ENCODE assay signal across 8 cellular contexts in the genomic region with DNA sequence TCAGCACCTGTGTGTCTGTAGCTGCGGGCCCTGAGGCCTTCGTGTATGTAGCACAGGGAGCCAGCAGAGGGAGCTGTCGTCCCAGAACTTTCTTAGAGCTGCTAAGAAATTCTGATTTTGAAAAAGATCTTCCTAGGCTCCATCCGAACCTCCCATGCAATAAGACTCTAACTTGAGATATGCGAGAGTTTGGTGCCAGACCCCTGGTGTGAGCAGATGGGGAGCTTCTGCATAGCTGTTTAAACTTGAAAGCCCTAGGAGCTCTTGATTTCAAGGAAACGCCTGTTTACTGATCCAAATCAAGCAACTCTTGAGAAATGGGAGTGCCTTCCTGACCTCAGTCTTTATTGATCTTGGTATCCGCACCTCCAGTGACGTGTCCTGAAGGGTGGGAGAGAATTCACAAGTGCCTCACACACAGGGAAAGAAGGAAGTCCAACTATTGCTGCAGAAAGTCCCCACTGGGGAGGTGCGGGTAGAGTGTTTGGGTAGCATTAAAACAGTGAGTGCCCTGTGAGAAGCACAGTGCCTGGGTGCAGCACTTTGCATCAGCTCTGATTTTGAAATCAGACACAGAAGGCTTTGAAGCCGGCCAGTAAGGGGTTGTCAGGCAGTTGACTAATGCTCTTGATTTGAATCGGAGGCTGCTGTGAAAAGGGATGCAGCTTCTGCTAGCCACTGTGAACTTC.
DNase-seq lines count a peak whose midpoint lies in the region; ATAC-seq, FAIRE-seq and TF ChIP-seq lines count a peak whose summit lies in the region.

No MANE protein-coding gene starts in this region.

- no peaks in the 10 kb centered on the region for H4K20me1 ChIP-seq in keratinocyte (ENCODE audit: control insufficient read depth, extremely low read depth, insufficient read depth, low read length)

- no peak overlapping the region for H3K4me3 ChIP-seq in keratinocyte (ENCODE audit: control insufficient read depth in 2 of 3, extremely low read depth in 1 of 3, insufficient read depth in 2 of 3, low read depth in 1 of 3, low read length in 3 of 3)

- H3K36me3 ChIP-seq in keratinocyte (ENCODE audit: control insufficient read depth in 2 of 2, extremely low read depth in 1 of 2, insufficient read depth in 2 of 2, low read length in 2 of 2): no peaks in the 10 kb centered on the region

- TF ChIP-seq CTCF in keratinocyte (optimal IDR thresholded peaks at IDR 0.05 in 1 of 3, IDR thresholded peaks at IDR 0.05 in 1 of 3, conservative IDR thresholded peaks at IDR 0.05 in 1 of 3; ENCODE audit: extremely low read depth in 1 of 3, insufficient read depth in 2 of 3, low read length in 3 of 3): peak; percentile 81 to 94 (median 85)

- H3K9ac ChIP-seq in keratinocyte (ENCODE audit: control insufficient read depth, extremely low read depth, insufficient read depth, low read length): no peak overlapping the region

- no peaks in the 10 kb centered on the region for H3K9me1 ChIP-seq in keratinocyte (ENCODE audit: control insufficient read depth, extremely low read depth, insufficient read depth, low read length)

- no peaks in the 10 kb centered on the region for H3K79me2 ChIP-seq in keratinocyte (ENCODE audit: control insufficient read depth, insufficient read depth, low read length)

- peak; percentile 83 for DNase-seq in NCI-H2196 (lab: John Stamatoyannopoulos, UW; ENCODE audit: unreplicated experiment)
- peak; percentile 54 for DNase-seq in activated CD4-positive, CD25-positive, alpha-beta regulatory T cell treated with anti-CD3 and anti-CD28 coated beads, Interleukin-2, amount 50 U/mL, for 16 hours (ENCODE audit: low read depth, low spot score)
- DNase-seq in cerebellar cortex (ENCODE audit: low spot score): peak; percentile 91
- peak; percentile 2 for DNase-seq in keratinocyte (ENCODE audit: low read depth, low spot score)
- peak; percentile 40 to 58 for DNase-seq in stimulated activated CD4-positive, alpha-beta T cell treated with anti-CD3 and anti-CD28 coated beads, Interleukin-15, amount 100 ng/mL, for 1 hour (ENCODE audit: low read depth in 1 of 2, low spot score in 1 of 2)

- H3K27ac ChIP-seq in keratinocyte (ENCODE audit: control insufficient read depth, insufficient read depth, low read length): no peak overlapping the region

- peaks cover 6% of the 10 kb centered on the region for H3K4me1 ChIP-seq in keratinocyte (ENCODE audit: control insufficient read depth, extremely low read depth, insufficient read depth, low read length)

- peak overlapping the region; percentile 52 for H3K4me2 ChIP-seq in keratinocyte (ENCODE audit: control insufficient read depth, extremely low read depth, insufficient read depth, low read depth, low read length)

- H2AFZ ChIP-seq in keratinocyte (ENCODE audit: control insufficient read depth, low read length): peak overlapping the region; percentile 13

- H3K27me3 ChIP-seq in keratinocyte (ENCODE audit: control insufficient read depth, extremely low read depth, insufficient read depth, low read length): no peaks in the 10 kb centered on the region

- peak; percentile 73 for ATAC-seq in GM18502 (IDR thresholded peaks at IDR 0.05; ENCODE audit: poor library complexity, unreplicated experiment)
- ATAC-seq in HG03045 (IDR thresholded peaks at IDR 0.05; ENCODE audit: unreplicated experiment): peak; percentile 76

- dilution Hi-C loops in keratinocyte (cut with MboI; ENCODE audit: extremely low pct_ligation_motif_present, low sequenced_read_pairs): no loop called here

- H3K9me3 ChIP-seq in keratinocyte (ENCODE audit: control insufficient read depth, low read depth, low read length): no peaks in the 10 kb centered on the region

- peak; percentile 86 for FAIRE-seq in A204.1 (lab: Jason Lieb, UNC)
- peak; percentile 85 for FAIRE-seq in keratinocyte (lab: Jason Lieb, UNC)

Comparison
In these comparisons a context has a peak if more than half of its experiments do, and no peak if none do; other contexts are left out.
1. DNase-seq: peak in every context shown above with its lines; median percentile 91 in cerebellar cortex; 83 in NCI-H2196; 54 in activated CD4-positive, CD25-positive, alpha-beta regulatory T cell treated with anti-CD3 and anti-CD28 coated beads, Interleukin-2, amount 50 U/mL, for 16 hours; 49 in stimulated activated CD4-positive, alpha-beta T cell treated with anti-CD3 and anti-CD28 coated beads, Interleukin-15, amount 100 ng/mL, for 1 hour; 2 in keratinocyte.